12 cellular contexts compared by ENCODE assay signal in the genomic region with DNA sequence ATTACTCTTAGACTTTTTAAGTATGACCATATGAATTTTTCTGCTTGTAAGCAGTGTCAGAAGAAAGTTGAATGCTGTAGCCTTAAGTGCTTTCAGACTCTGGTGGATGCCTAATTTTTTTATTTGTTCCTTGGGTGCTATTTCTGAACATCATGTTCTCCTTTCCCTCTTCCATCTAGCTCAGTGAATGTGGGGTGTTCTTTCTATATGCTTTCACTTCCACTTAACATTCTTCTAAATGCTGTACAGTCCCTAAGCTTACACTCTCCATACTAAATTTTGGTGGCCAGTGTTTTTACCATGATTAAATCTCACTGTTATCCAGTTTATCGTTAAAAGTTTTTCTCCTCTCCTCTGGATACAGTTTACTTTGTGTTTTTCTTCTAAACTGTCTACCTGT. TPM values are rescaled to one million over a fixed set of nuclear protein-coding genes. Genes with fewer than 3 reads are reported as not detected.
DNase-seq lines count a peak whose midpoint lies in the region; ATAC-seq and TF ChIP-seq lines count a peak whose summit lies in the region.
"Had no signal": no experiment of that assay in that cellular context is flagged by ENCODE, and none has a peak within 500 bp of the region (broad histone marks: within the 10 kb centered on the region; RNA-seq: fewer than 3 reads in every experiment).

No MANE protein-coding gene starts in this region.

- H2BK5ac ChIP-seq in mesendoderm (ENCODE audit: low read length) = no peak overlapping the region

- H3K9me3 ChIP-seq in BLaER1 treated with 17β-estradiol and CSF1 and Interleukin-3, amounts not matched to agents 10 nM and 100 nM (replicated peaks in 1 of 11) = peaks cover 5 to 43% (median 38%) of the 10 kb centered on the region in 11 experiments; a peak in 21 of 22 replicates
- H3K9me3 ChIP-seq in SU-DHL-6 (ENCODE audit: insufficient read depth, low read length) = no peaks in the 10 kb centered on the region
- H3K9me3 ChIP-seq: body of pancreas had no signal

- H3K56ac ChIP-seq in mesendoderm (ENCODE audit: low read length) = no peak overlapping the region

- no peak overlapping the region for H4K8ac ChIP-seq in mesendoderm (ENCODE audit: low read depth, low read length)

- no peak overlapping the region for H2AFZ ChIP-seq in SU-DHL-6 (ENCODE audit: low read depth, low read length, severe bottlenecking)

- no peak overlapping the region for H3K18ac ChIP-seq in mesendoderm (ENCODE audit: low read length)

- TF ChIP-seq CTCF in SU-DHL-6 (IDR thresholded peaks at IDR 0.05; ENCODE audit: insufficient read depth, low read length, poor library complexity, severe bottlenecking) = no peak

- H4K20me1 ChIP-seq in BLaER1 treated with 17β-estradiol and CSF1 and Interleukin-3, amounts not matched to agents 10 nM and 100 nM = peaks cover 12 to 47% (median 29%) of the 10 kb centered on the region in 11 experiments; a peak in 18 of 22 replicates
- H4K20me1 ChIP-seq in SU-DHL-6 (ENCODE audit: low read depth, low read length) = no peaks in the 10 kb centered on the region

- peak overlapping the region in 7 of 11 experiments; percentile 0 to 94 (median 27); a peak in 7 of 22 replicates for H3K27ac ChIP-seq in BLaER1 treated with 17β-estradiol and CSF1 and Interleukin-3, amounts not matched to agents 10 nM and 100 nM
- H3K27ac ChIP-seq in SU-DHL-6 (ENCODE audit: low read depth, low read length) (peak overlapping the region; percentile 94; the same call in 1 of the 2 replicates), mesendoderm (ENCODE audit: low read depth, low read length) (no peak overlapping the region)

- no peak overlapping the region for H2BK15ac ChIP-seq in mesendoderm (replicated peaks; ENCODE audit: low read depth)

- no peak overlapping the region for H2AK5ac ChIP-seq in mesendoderm (ENCODE audit: low read length)

- peak overlapping the region; percentile 82 to 98 (median 91) for H3K4me2 ChIP-seq in BLaER1 treated with 17β-estradiol and CSF1 and Interleukin-3, amounts not matched to agents 10 nM and 100 nM
- H3K4me2 ChIP-seq in SU-DHL-6 (ENCODE audit: low read depth, low read length, poor library complexity, severe bottlenecking) (peak overlapping the region; percentile 94), mesendoderm (ENCODE audit: low read length) (no peak overlapping the region)

- H2BK120ac ChIP-seq in mesendoderm (ENCODE audit: low read depth, low read length) = no peak overlapping the region

- no peaks in the 10 kb centered on the region for H3K9me2 ChIP-seq in SU-DHL-6 (replicated peaks; ENCODE audit: insufficient read depth, low read length)

- peaks cover 22 to 50% (median 44%) of the 10 kb centered on the region in 11 experiments; a peak in 21 of 22 replicates for H3K36me3 ChIP-seq in BLaER1 treated with 17β-estradiol and CSF1 and Interleukin-3, amounts not matched to agents 10 nM and 100 nM
- peaks cover 18% of the 10 kb centered on the region for H3K36me3 ChIP-seq in SU-DHL-6 (ENCODE audit: low read length)
- H3K36me3 ChIP-seq in mesendoderm (ENCODE audit: control insufficient read depth, insufficient read depth, low read length) = no peaks in the 10 kb centered on the region

- peaks cover 79% of the 10 kb centered on the region for H3K79me2 ChIP-seq in SU-DHL-6 (ENCODE audit: insufficient read depth, low read length)
- peaks cover 31% of the 10 kb centered on the region for H3K79me2 ChIP-seq in mesendoderm (ENCODE audit: control insufficient read depth, insufficient read depth, low read length)

- no peaks in the 10 kb centered on the region for H3K27me3 ChIP-seq in BLaER1 treated with 17β-estradiol and CSF1 and Interleukin-3, amounts not matched to agents 10 nM and 100 nM
- H3K27me3 ChIP-seq in SU-DHL-6 (ENCODE audit: low read length) (no peaks in the 10 kb centered on the region), mesendoderm (ENCODE audit: insufficient read depth, low read length, poor library complexity) (no peaks in the 10 kb centered on the region)
- H3K27me3 ChIP-seq: body of pancreas had no signal

- H4K5ac ChIP-seq in mesendoderm (ENCODE audit: low read length) = no peak overlapping the region

- ATAC-seq in GM19351 (IDR thresholded peaks at IDR 0.05; ENCODE audit: unreplicated experiment) (peak; percentile 12), GM19467 (IDR thresholded peaks at IDR 0.05; ENCODE audit: unreplicated experiment) (no peak)
- ATAC-seq: body of pancreas had no signal

- WGBS in mesendoderm (ENCODE audit: extremely low coverage, insufficient coverage, low lambda C conversion rate) = no CpG with 5 or more reads among the region's 1 CpG

- H3K4me1 ChIP-seq in BLaER1 treated with 17β-estradiol and CSF1 and Interleukin-3, amounts not matched to agents 10 nM and 100 nM = peaks cover 42 to 52% (median 45%) of the 10 kb centered on the region in 10 experiments
- peaks cover 4% of the 10 kb centered on the region for H3K4me1 ChIP-seq in mesendoderm (ENCODE audit: control insufficient read depth, low read depth, low read length)

- H3K79me1 ChIP-seq in mesendoderm (ENCODE audit: low read length) = peaks cover 5% of the 10 kb centered on the region

- peaks cover 30% of the 10 kb centered on the region for H3F3A ChIP-seq in SU-DHL-6 (ENCODE audit: insufficient read depth)

- peak overlapping the region in 9 of 10 experiments; percentile 78 to 96 (median 89); a peak in 10 of 20 replicates for H3K4me3 ChIP-seq in BLaER1 treated with 17β-estradiol and CSF1 and Interleukin-3, amounts not matched to agents 10 nM and 100 nM
- H3K4me3 ChIP-seq in SU-DHL-6 (ENCODE audit: insufficient read depth, low read length, poor library complexity, severe bottlenecking) = peak overlapping the region; percentile 91
- H3K4me3 ChIP-seq in mesendoderm (ENCODE audit: low read length) = no peak overlapping the region
- H3K4me3 ChIP-seq: body of pancreas had no signal

- no peak overlapping the region for H3K23ac ChIP-seq in mesendoderm (ENCODE audit: low read length)

- H3K9ac ChIP-seq in BLaER1 treated with 17β-estradiol and CSF1 and Interleukin-3, amounts not matched to agents 10 nM and 100 nM = peak overlapping the region in 9 of 11 experiments; percentile 38 to 96 (median 92); a peak in 13 of 22 replicates
- H3K9ac ChIP-seq in SU-DHL-6 (ENCODE audit: low read length) (peak overlapping the region; percentile 86), mesendoderm (ENCODE audit: low read length) (no peak overlapping the region)

- peak; percentile 56 for DNase-seq in medulla oblongata (ENCODE audit: extremely low spot score)
- DNase-seq in nucleus accumbens (lab: John Stamatoyannopoulos, UW) = no peak
- no peak for DNase-seq in mesendoderm
- DNase-seq in DMS 273 treated with DMSO at 0.1 percent for 48 hours (lab: John Stamatoyannopoulos, UW) = no peak
- DNase-seq: activated CD4-positive, alpha-beta T cell treated with anti-CD3 and anti-CD28 coated beads for 48 hours; body of pancreas; Calu3; NCI-H2107 had no signal

- H3K4ac ChIP-seq in mesendoderm (ENCODE audit: low read depth, low read length) = no peak overlapping the region

RNA-seq across cellular contexts. Expression of a gene that starts 3.6 kb away (rescaled TPM):
- polyA plus RNA-seq in mesendoderm (2013, experiment 1 of 2) = 13.1 TPM
- polyA plus RNA-seq in mesendoderm (2013, experiment 2 of 2) = 13.9 TPM
